8 cellular contexts compared by ENCODE assay signal in genomic region chr5:68239485-68239884, GRCh38. TPM values are rescaled to one million over a fixed set of nuclear protein-coding genes. Genes with fewer than 3 reads are reported as not detected.
DNase-seq lines count a peak whose midpoint lies in the region; ATAC-seq and TF ChIP-seq lines count a peak whose summit lies in the region.

No MANE protein-coding gene starts in this region.

- peak; percentile 54 for DNase-seq in SK-N-DZ (ENCODE audit: low spot score)
- DNase-seq in activated naive CD4-positive, alpha-beta T cell treated with anti-CD3 and anti-CD28 coated beads for 36 hours: peak; percentile 93
- DNase-seq in right atrium auricular region (ENCODE audit: low spot score): peak; percentile 89
- peak; percentile 63 to 72 for DNase-seq in stimulated activated CD4-positive, alpha-beta T cell treated with anti-CD3 and anti-CD28 coated beads, Interleukin-12 subunit alpha, Interleukin-12 subunit beta, amount 100 ng/mL, for 24 hours (ENCODE audit: low read depth in 2 of 2)
- no peak for DNase-seq in mesothelial cell of epicardium (ENCODE audit: low spot score in 2 of 2, unreplicated experiment in 2 of 2)
- DNase-seq in NCI-H1105 treated with DMSO at 0.1 percent for 48 hours (lab: John Stamatoyannopoulos, UW): no peak

- no peaks in the 10 kb centered on the region for H3K27me3 Mint-ChIP-seq in activated naive CD4-positive, alpha-beta T cell treated with anti-CD3 and anti-CD28 coated beads for 36 hours (ENCODE audit: low read depth)
- no peaks in the 10 kb centered on the region for H3K27me3 Mint-ChIP-seq in mesothelial cell of epicardium (ENCODE audit: low read depth)

- peaks cover 80% of the 10 kb centered on the region for H3K4me1 Mint-ChIP-seq in activated naive CD4-positive, alpha-beta T cell treated with anti-CD3 and anti-CD28 coated beads for 36 hours (ENCODE audit: low read depth)
- H3K4me1 Mint-ChIP-seq in mesothelial cell of epicardium: peaks cover 37% of the 10 kb centered on the region

- TF ChIP-seq CTCF in right atrium auricular region (IDR thresholded peaks at IDR 0.05) (no peak), mesothelial cell of epicardium (IDR thresholded peaks at IDR 0.05; ENCODE audit: unreplicated experiment) (no peak)

- no peaks in the 10 kb centered on the region for H3K36me3 ChIP-seq in right atrium auricular region

- H3K36me3 Mint-ChIP-seq in activated naive CD4-positive, alpha-beta T cell treated with anti-CD3 and anti-CD28 coated beads for 36 hours (ENCODE audit: low read depth): no peaks in the 10 kb centered on the region
- H3K36me3 Mint-ChIP-seq in mesothelial cell of epicardium: no peaks in the 10 kb centered on the region

- peak overlapping the region; percentile 58 to 67 for H3K27ac ChIP-seq in right atrium auricular region

- no peaks in the 10 kb centered on the region for H3K9me3 Mint-ChIP-seq in activated naive CD4-positive, alpha-beta T cell treated with anti-CD3 and anti-CD28 coated beads for 36 hours
- no peaks in the 10 kb centered on the region for H3K9me3 Mint-ChIP-seq in mesothelial cell of epicardium

- H3K4me3 ChIP-seq in right atrium auricular region: no peak overlapping the region

- intact Hi-C loops in activated naive CD4-positive, alpha-beta T cell treated with anti-CD3 and anti-CD28 coated beads for 36 hours (cut with micrococcal nuclease): loop anchor here (1.0 kb wide), 1 partner anchor 24 kb away; the partner anchor contains the start of gene PIK3R1

- peak overlapping the region; percentile 72 for H3K27ac Mint-ChIP-seq in activated naive CD4-positive, alpha-beta T cell treated with anti-CD3 and anti-CD28 coated beads for 36 hours
- no peak overlapping the region for H3K27ac Mint-ChIP-seq in mesothelial cell of epicardium

- H3K27me3 ChIP-seq in right atrium auricular region: no peaks in the 10 kb centered on the region

- CTCF ChIA-PET in activated naive CD4-positive, alpha-beta T cell treated with anti-CD3 and anti-CD28 coated beads for 36 hours (lab: Charles Lee): interaction anchor here (0.7 to 2.2 kb wide), 9 partner anchors 9 to 935 kb away, joined by 3 to 5 read pairs (median 4); no protein-coding TSS in a partner anchor

- H3K9me3 ChIP-seq in right atrium auricular region: no peaks in the 10 kb centered on the region

- ATAC-seq in GM18502 (IDR thresholded peaks at IDR 0.05; ENCODE audit: poor library complexity, unreplicated experiment): peak; percentile 93
- peak; percentile 96 for ATAC-seq in HG02938 (IDR thresholded peaks at IDR 0.05; ENCODE audit: unreplicated experiment)

- peak overlapping the region; percentile 36 for H3K4me3 Mint-ChIP-seq in activated naive CD4-positive, alpha-beta T cell treated with anti-CD3 and anti-CD28 coated beads for 36 hours
- H3K4me3 Mint-ChIP-seq in mesothelial cell of epicardium: no peak overlapping the region

- H3K4me1 ChIP-seq in right atrium auricular region: peaks cover 0 to 71% of the 10 kb centered on the region in 2 donors

RNA-seq across cellular contexts. Expression of gene PIK3R1, which starts 23.9 kb away (rescaled TPM):
- polyA plus RNA-seq in SK-N-DZ (2014; cell fraction: cytosol; rRNA removed): 7.3 and 7.4 TPM in 2 replicates
- 7.7 and 16.9 TPM in 2 replicates for polyA plus RNA-seq in SK-N-DZ (2014; cell fraction: nucleus; rRNA removed)
- 10 to 100 TPM; 28.5 to 31.4 TPM for total RNA-seq in activated naive CD4-positive, alpha-beta T cell treated with anti-CD3 and anti-CD28 coated beads for 36 hours
- total RNA-seq in right atrium auricular region: 10 to 100 TPM; 87.0 to 91.1 TPM
- 77.3 to 80.4 TPM (median 79.0 TPM) in 3 replicates for total RNA-seq in mesothelial cell of epicardium

Comparison
In these comparisons a context has a peak if more than half of its experiments do, and no peak if none do; other contexts are left out.
1. DNase-seq: peak in SK-N-DZ (single experiment), activated naive CD4-positive, alpha-beta T cell treated with anti-CD3 and anti-CD28 coated beads for 36 hours (single experiment), right atrium auricular region (single experiment) and stimulated activated CD4-positive, alpha-beta T cell treated with anti-CD3 and anti-CD28 coated beads, Interleukin-12 subunit alpha, Interleukin-12 subunit beta, amount 100 ng/mL, for 24 hours (2 of 2); none in mesothelial cell of epicardium (0 of 2) and NCI-H1105 treated with DMSO at 0.1 percent for 48 hours (single experiment).